1 cellular context compared by ENCODE assay signal in the genomic region with DNA sequence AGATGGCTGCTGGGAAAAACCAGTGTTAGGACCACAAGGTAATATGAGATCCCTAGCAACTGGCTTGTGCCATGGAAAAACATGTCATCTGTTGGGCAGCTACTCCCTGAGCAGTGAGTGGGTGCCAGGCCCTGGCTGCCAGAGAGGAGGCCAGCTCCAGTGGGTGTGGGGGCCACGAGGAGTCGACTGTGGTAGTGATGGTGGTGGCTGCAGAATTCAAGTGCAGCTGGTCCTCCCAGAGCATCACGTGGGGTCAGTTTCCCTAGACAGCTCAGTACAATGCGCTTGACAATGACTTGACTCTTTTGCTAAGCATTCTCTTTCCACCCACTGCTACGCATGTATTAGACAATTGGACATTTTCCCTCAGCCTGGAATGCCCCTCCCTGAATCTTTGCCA.
TF ChIP-seq lines count a peak whose summit lies in the region.

No MANE protein-coding gene starts in this region.

TF ChIP-seq in GM23338, 12 proteins besides CTCF, POLR2A, EP300 and RAD21 (continued from another document):
- TF ChIP-seq, protein P1, sequence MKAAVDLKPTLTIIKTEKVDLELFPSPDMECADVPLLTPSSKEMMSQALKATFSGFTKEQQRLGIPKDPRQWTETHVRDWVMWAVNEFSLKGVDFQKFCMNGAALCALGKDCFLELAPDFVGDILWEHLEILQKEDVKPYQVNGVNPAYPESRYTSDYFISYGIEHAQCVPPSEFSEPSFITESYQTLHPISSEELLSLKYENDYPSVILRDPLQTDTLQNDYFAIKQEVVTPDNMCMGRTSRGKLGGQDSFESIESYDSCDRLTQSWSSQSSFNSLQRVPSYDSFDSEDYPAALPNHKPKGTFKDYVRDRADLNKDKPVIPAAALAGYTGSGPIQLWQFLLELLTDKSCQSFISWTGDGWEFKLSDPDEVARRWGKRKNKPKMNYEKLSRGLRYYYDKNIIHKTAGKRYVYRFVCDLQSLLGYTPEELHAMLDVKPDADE (IDR thresholded peaks at IDR 0.05) = no peak
- TF ChIP-seq POLR2AphosphoS5 (IDR thresholded peaks at IDR 0.05; ENCODE audit: low read depth) (no peak), ZNF331 (CRISPR knock-in tag; IDR thresholded peaks at IDR 0.05; ENCODE audit: low read depth) (no peak), EZH2 (IDR thresholded peaks at IDR 0.05; ENCODE audit: low read depth, unreplicated experiment) (no peak), ZNF114 (CRISPR knock-in tag; IDR thresholded peaks at IDR 0.05) (no peak)
- TF ChIP-seq, protein P2, sequence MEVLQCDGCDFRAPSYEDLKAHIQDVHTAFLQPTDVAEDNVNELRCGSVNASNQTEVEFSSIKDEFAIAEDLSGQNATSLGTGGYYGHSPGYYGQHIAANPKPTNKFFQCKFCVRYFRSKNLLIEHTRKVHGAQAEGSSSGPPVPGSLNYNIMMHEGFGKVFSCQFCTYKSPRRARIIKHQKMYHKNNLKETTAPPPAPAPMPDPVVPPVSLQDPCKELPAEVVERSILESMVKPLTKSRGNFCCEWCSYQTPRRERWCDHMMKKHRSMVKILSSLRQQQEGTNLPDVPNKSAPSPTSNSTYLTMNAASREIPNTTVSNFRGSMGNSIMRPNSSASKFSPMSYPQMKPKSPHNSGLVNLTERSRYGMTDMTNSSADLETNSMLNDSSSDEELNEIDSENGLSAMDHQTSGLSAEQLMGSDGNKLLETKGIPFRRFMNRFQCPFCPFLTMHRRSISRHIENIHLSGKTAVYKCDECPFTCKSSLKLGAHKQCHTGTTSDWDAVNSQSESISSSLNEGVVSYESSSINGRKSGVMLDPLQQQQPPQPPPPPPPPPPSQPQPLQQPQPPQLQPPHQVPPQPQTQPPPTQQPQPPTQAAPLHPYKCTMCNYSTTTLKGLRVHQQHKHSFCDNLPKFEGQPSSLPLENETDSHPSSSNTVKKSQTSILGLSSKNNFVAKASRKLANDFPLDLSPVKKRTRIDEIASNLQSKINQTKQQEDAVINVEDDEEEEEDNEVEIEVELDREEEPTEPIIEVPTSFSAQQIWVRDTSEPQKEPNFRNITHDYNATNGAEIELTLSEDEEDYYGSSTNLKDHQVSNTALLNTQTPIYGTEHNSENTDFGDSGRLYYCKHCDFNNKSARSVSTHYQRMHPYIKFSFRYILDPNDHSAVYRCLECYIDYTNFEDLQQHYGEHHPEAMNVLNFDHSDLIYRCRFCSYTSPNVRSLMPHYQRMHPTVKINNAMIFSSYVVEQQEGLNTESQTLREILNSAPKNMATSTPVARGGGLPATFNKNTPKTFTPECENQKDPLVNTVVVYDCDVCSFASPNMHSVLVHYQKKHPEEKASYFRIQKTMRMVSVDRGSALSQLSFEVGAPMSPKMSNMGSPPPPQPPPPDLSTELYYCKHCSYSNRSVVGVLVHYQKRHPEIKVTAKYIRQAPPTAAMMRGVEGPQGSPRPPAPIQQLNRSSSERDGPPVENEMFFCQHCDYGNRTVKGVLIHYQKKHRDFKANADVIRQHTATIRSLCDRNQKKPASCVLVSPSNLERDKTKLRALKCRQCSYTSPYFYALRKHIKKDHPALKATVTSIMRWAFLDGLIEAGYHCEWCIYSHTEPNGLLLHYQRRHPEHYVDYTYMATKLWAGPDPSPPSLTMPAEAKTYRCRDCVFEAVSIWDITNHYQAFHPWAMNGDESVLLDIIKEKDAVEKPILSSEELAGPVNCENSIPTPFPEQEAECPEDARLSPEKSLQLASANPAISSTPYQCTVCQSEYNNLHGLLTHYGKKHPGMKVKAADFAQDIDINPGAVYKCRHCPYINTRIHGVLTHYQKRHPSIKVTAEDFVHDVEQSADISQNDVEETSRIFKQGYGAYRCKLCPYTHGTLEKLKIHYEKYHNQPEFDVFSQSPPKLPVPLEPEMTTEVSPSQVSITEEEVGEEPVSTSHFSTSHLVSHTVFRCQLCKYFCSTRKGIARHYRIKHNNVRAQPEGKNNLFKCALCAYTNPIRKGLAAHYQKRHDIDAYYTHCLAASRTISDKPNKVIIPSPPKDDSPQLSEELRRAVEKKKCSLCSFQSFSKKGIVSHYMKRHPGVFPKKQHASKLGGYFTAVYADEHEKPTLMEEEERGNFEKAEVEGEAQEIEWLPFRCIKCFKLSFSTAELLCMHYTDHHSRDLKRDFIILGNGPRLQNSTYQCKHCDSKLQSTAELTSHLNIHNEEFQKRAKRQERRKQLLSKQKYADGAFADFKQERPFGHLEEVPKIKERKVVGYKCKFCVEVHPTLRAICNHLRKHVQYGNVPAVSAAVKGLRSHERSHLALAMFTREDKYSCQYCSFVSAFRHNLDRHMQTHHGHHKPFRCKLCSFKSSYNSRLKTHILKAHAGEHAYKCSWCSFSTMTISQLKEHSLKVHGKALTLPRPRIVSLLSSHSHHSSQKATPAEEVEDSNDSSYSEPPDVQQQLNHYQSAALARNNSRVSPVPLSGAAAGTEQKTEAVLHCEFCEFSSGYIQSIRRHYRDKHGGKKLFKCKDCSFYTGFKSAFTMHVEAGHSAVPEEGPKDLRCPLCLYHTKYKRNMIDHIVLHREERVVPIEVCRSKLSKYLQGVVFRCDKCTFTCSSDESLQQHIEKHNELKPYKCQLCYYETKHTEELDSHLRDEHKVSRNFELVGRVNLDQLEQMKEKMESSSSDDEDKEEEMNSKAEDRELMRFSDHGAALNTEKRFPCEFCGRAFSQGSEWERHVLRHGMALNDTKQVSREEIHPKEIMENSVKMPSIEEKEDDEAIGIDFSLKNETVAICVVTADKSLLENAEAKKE (CRISPR knock-in tag; IDR thresholded peaks at IDR 0.05) = no peak
- TF ChIP-seq, protein P3, sequence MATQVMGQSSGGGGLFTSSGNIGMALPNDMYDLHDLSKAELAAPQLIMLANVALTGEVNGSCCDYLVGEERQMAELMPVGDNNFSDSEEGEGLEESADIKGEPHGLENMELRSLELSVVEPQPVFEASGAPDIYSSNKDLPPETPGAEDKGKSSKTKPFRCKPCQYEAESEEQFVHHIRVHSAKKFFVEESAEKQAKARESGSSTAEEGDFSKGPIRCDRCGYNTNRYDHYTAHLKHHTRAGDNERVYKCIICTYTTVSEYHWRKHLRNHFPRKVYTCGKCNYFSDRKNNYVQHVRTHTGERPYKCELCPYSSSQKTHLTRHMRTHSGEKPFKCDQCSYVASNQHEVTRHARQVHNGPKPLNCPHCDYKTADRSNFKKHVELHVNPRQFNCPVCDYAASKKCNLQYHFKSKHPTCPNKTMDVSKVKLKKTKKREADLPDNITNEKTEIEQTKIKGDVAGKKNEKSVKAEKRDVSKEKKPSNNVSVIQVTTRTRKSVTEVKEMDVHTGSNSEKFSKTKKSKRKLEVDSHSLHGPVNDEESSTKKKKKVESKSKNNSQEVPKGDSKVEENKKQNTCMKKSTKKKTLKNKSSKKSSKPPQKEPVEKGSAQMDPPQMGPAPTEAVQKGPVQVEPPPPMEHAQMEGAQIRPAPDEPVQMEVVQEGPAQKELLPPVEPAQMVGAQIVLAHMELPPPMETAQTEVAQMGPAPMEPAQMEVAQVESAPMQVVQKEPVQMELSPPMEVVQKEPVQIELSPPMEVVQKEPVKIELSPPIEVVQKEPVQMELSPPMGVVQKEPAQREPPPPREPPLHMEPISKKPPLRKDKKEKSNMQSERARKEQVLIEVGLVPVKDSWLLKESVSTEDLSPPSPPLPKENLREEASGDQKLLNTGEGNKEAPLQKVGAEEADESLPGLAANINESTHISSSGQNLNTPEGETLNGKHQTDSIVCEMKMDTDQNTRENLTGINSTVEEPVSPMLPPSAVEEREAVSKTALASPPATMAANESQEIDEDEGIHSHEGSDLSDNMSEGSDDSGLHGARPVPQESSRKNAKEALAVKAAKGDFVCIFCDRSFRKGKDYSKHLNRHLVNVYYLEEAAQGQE (IDR thresholded peaks at IDR 0.05; ENCODE audit: unreplicated experiment) = no peak
